In genomic region chr1:1529936-1530335, GRCh38 we compare ENCODE assay signal across 2 cellular contexts.
TF ChIP-seq lines count a peak whose summit lies in the region.

No MANE protein-coding gene starts in this region.

TF ChIP-seq in GM12891, 5 proteins besides CTCF, POLR2A, EP300 and RAD21:
- TF ChIP-seq PAX5 (IDR thresholded peaks at IDR 0.05; ENCODE audit: insufficient read depth, low read length, severe bottlenecking) (no peak), POLR2AphosphoS5 (IDR thresholded peaks at IDR 0.05; ENCODE audit: low read depth, low read length) (no peak), POU2F2 (IDR thresholded peaks at IDR 0.05; ENCODE audit: low read depth, low read length) (no peak), SPI1 (IDR thresholded peaks at IDR 0.05; ENCODE audit: low read depth, low read length) (no peak), TAF1 (IDR thresholded peaks at IDR 0.05; ENCODE audit: low read depth, low read length) (no peak)

TF ChIP-seq in K562, 482 proteins besides CTCF, POLR2A, EP300 and RAD21:
- peak; percentile 99 for TF ChIP-seq ZNF12 (CRISPR knock-in tag; IDR thresholded peaks at IDR 0.05)
- TF ChIP-seq MIER1 (IDR thresholded peaks at IDR 0.05; ENCODE audit: low read depth) = no peak
